7 cellular contexts compared by ENCODE assay signal in genomic region chr7:24701232-24701898, GRCh38. TPM values are rescaled to one million over a fixed set of nuclear protein-coding genes. Genes with fewer than 3 reads are reported as not detected.
DNase-seq lines count a peak whose midpoint lies in the region; ATAC-seq and TF ChIP-seq lines count a peak whose summit lies in the region.

No MANE protein-coding gene starts in this region.

- H3K9me3 ChIP-seq in skeletal muscle satellite cell (replicated peaks; ENCODE audit: low read length) (no peaks in the 10 kb centered on the region), stomach (no peaks in the 10 kb centered on the region)

- H3K4me1 Mint-ChIP-seq in activated CD4-positive, alpha-beta T cell treated with anti-CD3 and anti-CD28 coated beads, Interleukin-2, amount 10 ng/mL, durations not matched to agents 7 days and 5 days = peaks cover 8% of the 10 kb centered on the region

- no peak for ATAC-seq in GM18870 (IDR thresholded peaks at IDR 0.05; ENCODE audit: unreplicated experiment)

- CTCF ChIA-PET in activated CD4-positive, alpha-beta T cell treated with anti-CD3 and anti-CD28 coated beads, Interleukin-2, amount 10 ng/mL, durations not matched to agents 7 days and 5 days (lab: Charles Lee) = interaction anchor here (0.6 kb wide), 1 partner anchor 33 kb away, joined by 3 read pairs; no protein-coding TSS in a partner anchor

- H3K4me3 Mint-ChIP-seq in activated CD4-positive, alpha-beta T cell treated with anti-CD3 and anti-CD28 coated beads, Interleukin-2, amount 10 ng/mL, durations not matched to agents 7 days and 5 days = no peak overlapping the region

- TF ChIP-seq CTCF in foreskin fibroblast (IDR thresholded peaks at IDR 0.05; ENCODE audit: low read depth, low read length) (no peak), stomach (IDR thresholded peaks at IDR 0.05) (no peak)

- WGBS in stomach, 5 donors = 52 to 71% (median 66%) methylated on average over 2 of the region's 2 CpGs

- H3K27ac Mint-ChIP-seq in activated CD4-positive, alpha-beta T cell treated with anti-CD3 and anti-CD28 coated beads, Interleukin-2, amount 10 ng/mL, durations not matched to agents 7 days and 5 days = no peak overlapping the region

- peaks cover 6% of the 10 kb centered on the region for H3K36me3 ChIP-seq in skeletal muscle satellite cell (ENCODE audit: insufficient read depth, low read length)
- no peaks in the 10 kb centered on the region for H3K36me3 ChIP-seq in stomach

- peak overlapping the region; percentile 71 for H3K4me2 ChIP-seq in skeletal muscle satellite cell (ENCODE audit: low read length)

- no peak for TF ChIP-seq POLR2A in stomach (IDR thresholded peaks at IDR 0.05)

- no peak overlapping the region for H3K27ac ChIP-seq in stomach

- no peaks in the 10 kb centered on the region for H3K27me3 Mint-ChIP-seq in activated CD4-positive, alpha-beta T cell treated with anti-CD3 and anti-CD28 coated beads, Interleukin-2, amount 10 ng/mL, durations not matched to agents 7 days and 5 days

- H3K27me3 ChIP-seq in skeletal muscle satellite cell (ENCODE audit: control insufficient read depth, insufficient read depth, low read length) = no peaks in the 10 kb centered on the region
- no peaks in the 10 kb centered on the region for H3K27me3 ChIP-seq in stomach

- no peak overlapping the region for H3K9ac ChIP-seq in skeletal muscle satellite cell (ENCODE audit: low read depth, low read length)

- POLR2A ChIA-PET in activated CD4-positive, alpha-beta T cell treated with anti-CD3 and anti-CD28 coated beads, Interleukin-2, amount 10 ng/mL, durations not matched to agents 7 days and 5 days (lab: Charles Lee) = no interaction called here

- no peak overlapping the region for H3K4me3 ChIP-seq in foreskin fibroblast (ENCODE audit: low read depth in 1 of 2, low read length in 2 of 2)
- peak overlapping the region; percentile 13 for H3K4me3 ChIP-seq in skeletal muscle satellite cell (ENCODE audit: low read length)
- no peak overlapping the region for H3K4me3 ChIP-seq in stomach

- no peak for TF ChIP-seq EP300 in stomach (IDR thresholded peaks at IDR 0.05)

- no peaks in the 10 kb centered on the region for H3K9me3 Mint-ChIP-seq in activated CD4-positive, alpha-beta T cell treated with anti-CD3 and anti-CD28 coated beads, Interleukin-2, amount 10 ng/mL, durations not matched to agents 7 days and 5 days

- H3K4me1 ChIP-seq in skeletal muscle satellite cell (ENCODE audit: control insufficient read depth, insufficient read depth, low read length) = peaks cover 37% of the 10 kb centered on the region
- peaks cover 0 to 49% (median 11%) of the 10 kb centered on the region in 4 donors for H3K4me1 ChIP-seq in stomach

- intact Hi-C loops in stomach (cut with DNase I; ENCODE audit: low total_unique reads) = no loop called here

- peak; percentile 95 for DNase-seq in H4 (ENCODE audit: low spot score)
- DNase-seq in RPMI7951 (ENCODE audit: low read depth) = peak; percentile 94
- DNase-seq in foreskin fibroblast = peak; percentile 93 to 96
- no peak for DNase-seq in activated CD4-positive, alpha-beta T cell treated with anti-CD3 and anti-CD28 coated beads, Interleukin-2, amount 10 ng/mL, durations not matched to agents 7 days and 5 days
- DNase-seq in stomach = no peak

- no peaks in the 10 kb centered on the region for H3K36me3 Mint-ChIP-seq in activated CD4-positive, alpha-beta T cell treated with anti-CD3 and anti-CD28 coated beads, Interleukin-2, amount 10 ng/mL, durations not matched to agents 7 days and 5 days (ENCODE audit: low read depth)

RNA-seq across cellular contexts. Expression of gene GSDME, which starts 55.9 kb away (rescaled TPM):
- total RNA-seq in H4 (2014; rRNA removed; shearing (Covaris generic)) = 19.8 and 24.4 TPM in 2 replicates
- 20.2 and 24.9 TPM in 2 replicates for total RNA-seq in RPMI7951 (2014; rRNA removed; shearing (Covaris generic))
- total RNA-seq in skeletal muscle satellite cell (2012; rRNA removed) = 8.6 and 9.8 TPM in 2 replicates
- total RNA-seq in activated CD4-positive, alpha-beta T cell treated with anti-CD3 and anti-CD28 coated beads, Interleukin-2, amount 10 ng/mL, durations not matched to agents 7 days and 5 days = 1 to 10 TPM; 1.8 to 2.1 TPM
- total RNA-seq in stomach = 10 to 100 TPM in 1 of 5 donors, 1 to 10 TPM in 3, not detected in 1; 4.5 to 11.9 (median 7.2) TPM
- 1 to 10 TPM; 2.6 to 3.9 (median 3.4) TPM for polyA plus RNA-seq in stomach

Comparison
In these comparisons a context has a peak if more than half of its experiments do, and no peak if none do; other contexts are left out.
1. DNase-seq: peak in H4 (single experiment), RPMI7951 (single experiment) and foreskin fibroblast (2 of 2); none in activated CD4-positive, alpha-beta T cell treated with anti-CD3 and anti-CD28 coated beads, Interleukin-2, amount 10 ng/mL, durations not matched to agents 7 days and 5 days (single experiment) and stomach (single experiment).